Comparison of ENCODE assay signal across 28 cellular contexts in genomic region chr2:118800736-118801135, GRCh38. TPM values are rescaled to one million over a fixed set of nuclear protein-coding genes. Genes with fewer than 3 reads are reported as not detected.
A peak's percentile ranks its signal among the peaks of the same experiment; 100 is the strongest.
DNase-seq lines count a peak whose midpoint lies in the region; FAIRE-seq and TF ChIP-seq lines count a peak whose summit lies in the region.
"Had no signal": no experiment of that assay in that cellular context is flagged by ENCODE, and none has a peak within 500 bp of the region (broad histone marks: within the 10 kb centered on the region; RNA-seq: fewer than 3 reads in every experiment).

No MANE protein-coding gene starts in this region.

- H3K4me2 ChIP-seq in astrocyte (ENCODE audit: low read length) = no peak overlapping the region
- H3K4me2 ChIP-seq: A549; BLaER1 treated with 17β-estradiol and CSF1 and Interleukin-3, amounts not matched to agents 10 nM and 100 nM; GM23338 had no signal

- no peaks in the 10 kb centered on the region for H3K9me3 Mint-ChIP-seq in astrocyte (ENCODE audit: unreplicated experiment)
- H3K9me3 Mint-ChIP-seq: GM23338 had no signal

- H3K4me3 ChIP-seq in astrocyte (ENCODE audit: insufficient read depth, low read depth, low read length) (no peak overlapping the region), fibroblast of mammary gland (ENCODE audit: control insufficient read depth, low read depth, low read length) (no peak overlapping the region)
- H3K4me3 ChIP-seq: A549; BLaER1 treated with 17β-estradiol and CSF1 and Interleukin-3, amounts not matched to agents 10 nM and 100 nM; GM23338; HAP-1; SK-N-MC had no signal

- DNase-seq in AG20443 (ENCODE audit: low spot score) = peak; percentile 34
- peak; percentile 47 for DNase-seq in astrocyte (ENCODE audit: low read depth)
- DNase-seq in fibroblast of mammary gland (ENCODE audit: low read depth) = peak; percentile 30
- peak; percentile 19 for DNase-seq in urothelium cell line (ENCODE audit: low spot score)
- DNase-seq in NCI-H2029 (lab: John Stamatoyannopoulos, UW) = no peak
- no peak for DNase-seq in NCI-H345 treated with DMSO at 0.1 percent for 48 hours (lab: John Stamatoyannopoulos, UW; ENCODE audit: unreplicated experiment)
- DNase-seq in NCI-H1417 (lab: John Stamatoyannopoulos, UW) = no peak
- DNase-seq: CD4-positive, alpha-beta memory T cell; DND-41; KBM-7; NCI-H1092; NCI-H146; NCI-H2081; NCI-H2171; NCI-H446; NCI-H526 treated with DMSO at 0.1 percent for 48 hours; PC-3; SHP77 treated with DMSO at 0.1 percent for 48 hours; SW 1271 had no signal

- H4K20me1 ChIP-seq in astrocyte (ENCODE audit: insufficient read depth, low read length) = no peaks in the 10 kb centered on the region
- H4K20me1 ChIP-seq: BLaER1 treated with 17β-estradiol and CSF1 and Interleukin-3, amounts not matched to agents 10 nM and 100 nM had no signal

- H3K4me1 ChIP-seq in astrocyte (ENCODE audit: insufficient read depth, low read length) = no peaks in the 10 kb centered on the region
- H3K4me1 ChIP-seq: A549; BLaER1 treated with 17β-estradiol and CSF1 and Interleukin-3, amounts not matched to agents 10 nM and 100 nM; HAP-1 had no signal

- FAIRE-seq in astrocyte (lab: Jason Lieb, UNC) (no peak), urothelium cell line (lab: Jason Lieb, UNC) (peak; percentile 56)
- FAIRE-seq: A549, GM12891 had no signal

- no peaks in the 10 kb centered on the region for H3K36me3 Mint-ChIP-seq in astrocyte (ENCODE audit: low read depth, unreplicated experiment)
- H3K36me3 Mint-ChIP-seq: CD4-positive, alpha-beta memory T cell had no signal

- no peak overlapping the region for H3K27ac Mint-ChIP-seq in astrocyte (ENCODE audit: unreplicated experiment)
- H3K27ac Mint-ChIP-seq: CD4-positive, alpha-beta memory T cell; GM23338 had no signal

- no peak overlapping the region for H3K27ac ChIP-seq in astrocyte (ENCODE audit: low read depth, low read length)
- H3K27ac ChIP-seq: A549; BLaER1 treated with 17β-estradiol and CSF1 and Interleukin-3, amounts not matched to agents 10 nM and 100 nM; HL-60; SK-N-MC had no signal

- H3K27me3 Mint-ChIP-seq in astrocyte (ENCODE audit: low read depth, unreplicated experiment) = peaks cover 11% of the 10 kb centered on the region

- no peak overlapping the region for H2AFZ ChIP-seq in astrocyte (ENCODE audit: low read depth, low read length)
- H2AFZ ChIP-seq: GM23338 had no signal

- no peak overlapping the region for H3K9ac ChIP-seq in astrocyte (ENCODE audit: low read length)
- H3K9ac ChIP-seq: BLaER1 treated with 17β-estradiol and CSF1 and Interleukin-3, amounts not matched to agents 10 nM and 100 nM had no signal

- peaks cover 15% of the 10 kb centered on the region for H3K4me1 Mint-ChIP-seq in astrocyte (ENCODE audit: low read depth, unreplicated experiment)
- H3K4me1 Mint-ChIP-seq: CD4-positive, alpha-beta memory T cell had no signal

- TF ChIP-seq CTCF in astrocyte (IDR thresholded peaks at IDR 0.05; ENCODE audit: insufficient read depth, low read depth, low read length) (no peak), fibroblast of mammary gland (conservative IDR thresholded peaks at IDR 0.05; ENCODE audit: control insufficient read depth, insufficient read depth, low read depth, low read length) (no peak)

- no peaks in the 10 kb centered on the region for H3K27me3 ChIP-seq in astrocyte (ENCODE audit: insufficient read depth, low read length)
- H3K27me3 ChIP-seq: BLaER1 treated with 17β-estradiol and CSF1 and Interleukin-3, amounts not matched to agents 10 nM and 100 nM had no signal

- H3K4me3 Mint-ChIP-seq in astrocyte (ENCODE audit: unreplicated experiment) = no peak overlapping the region
- H3K4me3 Mint-ChIP-seq: CD4-positive, alpha-beta memory T cell; GM23338 had no signal

- H3K36me3 ChIP-seq in astrocyte (ENCODE audit: insufficient read depth, low read length) = no peaks in the 10 kb centered on the region
- H3K36me3 ChIP-seq: BLaER1 treated with 17β-estradiol and CSF1 and Interleukin-3, amounts not matched to agents 10 nM and 100 nM; HAP-1 had no signal

- no peaks in the 10 kb centered on the region for H3K9me3 ChIP-seq in astrocyte (ENCODE audit: insufficient read depth, low read depth, low read length)
- H3K9me3 ChIP-seq: A549; BLaER1 treated with 17β-estradiol and CSF1 and Interleukin-3, amounts not matched to agents 10 nM and 100 nM; HAP-1 had no signal

- H3K79me2 ChIP-seq in astrocyte (ENCODE audit: insufficient read depth, low read length) = no peaks in the 10 kb centered on the region

RNA-seq across cellular contexts. Expression of gene EN1, which starts 46.7 kb away (rescaled TPM):
- 0.09 TPM in 1 of 2 replicates, not detected in the other for total RNA-seq in astrocyte
- total RNA-seq: CD4-positive, alpha-beta memory T cell; HT1080; RPMI7951 had no signal

Comparison
In these comparisons a context has a peak if more than half of its experiments do, and no peak if none do; other contexts are left out.
1. DNase-seq: peak in AG20443 (single experiment), astrocyte (single experiment), fibroblast of mammary gland (single experiment) and urothelium cell line (single experiment); none in NCI-H2029 (single experiment), NCI-H345 treated with DMSO at 0.1 percent for 48 hours (single experiment) and NCI-H1417 (0 of 3).